ENCODE assay signal across 30 cellular contexts in genomic region chr17:56639517-56639916, GRCh38. TPM values are rescaled to one million over a fixed set of nuclear protein-coding genes. Genes with fewer than 3 reads are reported as not detected.
"Had no signal": no experiment of that assay in that cellular context is flagged by ENCODE, and none has a peak within 500 bp of the region (broad histone marks: within the 10 kb centered on the region; RNA-seq: fewer than 3 reads in every experiment).

No MANE protein-coding gene starts in this region.

- H3K4me1 ChIP-seq: ascending aorta, colonic mucosa had no signal

- H3K9me3 ChIP-seq: ascending aorta, colonic mucosa had no signal

- ATAC-seq: activated CD8-positive, alpha-beta memory T cell treated with anti-CD3 and anti-CD28 coated beads, Interleukin-2, amount 10 ng/mL, durations not matched to agents 7 days and 5 days; activated CD8-positive, alpha-beta T cell treated with anti-CD3 and anti-CD28 coated beads, Interleukin-2, amount 10 ng/mL, durations not matched to agents 7 days and 5 days; activated naive CD8-positive, alpha-beta T cell treated with anti-CD3 and anti-CD28 coated beads, Interleukin-2, amount 50 U/mL, for 24 hours had no signal

- H3K27ac ChIP-seq: ascending aorta, cardiac muscle cell, colonic mucosa, VCaP had no signal

- H3K4me3 ChIP-seq: ascending aorta, cardiac muscle cell, colonic mucosa had no signal

- DNase-seq: activated B cell treated with CpG ODN at 0.5 μM for 24 hours; activated CD4-positive, alpha-beta memory T cell treated with anti-CD3 and anti-CD28 coated beads, Interleukin-2, amount 10 ng/mL, durations not matched to agents 7 days and 5 days; activated CD4-positive, alpha-beta T cell treated with anti-CD3 and anti-CD28 coated beads for 48 hours; activated CD4-positive, alpha-beta T cell treated with anti-CD3 and anti-CD28 coated beads, Interleukin-2, amount 10 ng/mL, durations not matched to agents 7 days and 5 days; activated CD4-positive, alpha-beta T cell treated with anti-CD3 and anti-CD28 coated beads, Interleukin-2, amount 50 U/mL, for 48 hours; activated CD4-positive, CD25-positive, alpha-beta regulatory T cell treated with anti-CD3 and anti-CD28 coated beads, Interleukin-2, amount 50 U/mL, for 72 hours; activated CD8-positive, alpha-beta memory T cell treated with anti-CD3 and anti-CD28 coated beads for 24 hours; activated CD8-positive, alpha-beta memory T cell treated with anti-CD3 and anti-CD28 coated beads, Interleukin-2, amount 10 ng/mL, durations not matched to agents 7 days and 5 days; activated CD8-positive, alpha-beta memory T cell treated with anti-CD3 and anti-CD28 coated beads, Interleukin-2, amount 50 U/mL, for 48 hours; activated CD8-positive, alpha-beta T cell treated with anti-CD3 and anti-CD28 coated beads, Interleukin-2, amount 10 ng/mL, durations not matched to agents 7 days and 5 days; activated effector memory CD4-positive, alpha-beta T cell treated with Interleukin-2 at 50 U/mL for 16 hours; activated gamma-delta T cell; activated naive CD4-positive, alpha-beta T cell treated with anti-CD3 and anti-CD28 coated beads, Interleukin-2, amount 10 ng/mL, durations not matched to agents 7 days and 5 days; activated naive CD4-positive, alpha-beta T cell treated with Interleukin-2 at 50 U/mL for 16 hours; activated naive CD8-positive, alpha-beta T cell treated with anti-CD3 and anti-CD28 coated beads, Interleukin-2, amount 10 ng/mL, durations not matched to agents 7 days and 5 days; activated naive CD8-positive, alpha-beta T cell treated with anti-CD3 and anti-CD28 coated beads, Interleukin-2, amount 50 U/mL, for 24 hours; activated T-cell treated with anti-CD3 and anti-CD28 coated beads, Interleukin-2, amount 50 U/mL, for 24 hours; activated T-cell treated with anti-CD3 and anti-CD28 coated beads, Interleukin-2, amount 50 U/mL, for 48 hours; amygdala; caudate nucleus; cerebellar nuclear complex; colonic mucosa; T-helper 2 cell; T-helper 9 cell had no signal

- FAIRE-seq: bronchial epithelial cell, TTC549 had no signal

- H3K36me3 ChIP-seq: ascending aorta, cardiac muscle cell, colonic mucosa had no signal

- H3K27me3 ChIP-seq: ascending aorta, cardiac muscle cell, colonic mucosa had no signal

RNA-seq across cellular contexts. Expression of gene NOG, which starts 46.0 kb away (rescaled TPM):
- total RNA-seq: activated B cell treated with CpG ODN at 0.5 μM for 24 hours; activated CD8-positive, alpha-beta memory T cell treated with anti-CD3 and anti-CD28 coated beads, Interleukin-2, amount 10 ng/mL, durations not matched to agents 7 days and 5 days; activated T-helper 2 cell treated with anti-CD3 and anti-CD28 coated beads, Interferon-gamma antibody, Interleukin-2, Interleukin-4, amounts not matched to agents 10 μg/mL and 5 μg/mL and 100 μg/mL, durations not matched to agents 14 hours and 24 hours and 36 hours; ascending aorta had no signal
